8 cellular contexts compared by ENCODE assay signal in genomic region chr14:77375973-77376372, GRCh38. TPM values are rescaled to one million over a fixed set of nuclear protein-coding genes. Genes with fewer than 3 reads are reported as not detected.
DNase-seq lines count a peak whose midpoint lies in the region; ATAC-seq and TF ChIP-seq lines count a peak whose summit lies in the region.

No MANE protein-coding gene starts in this region.

- H2BK15ac ChIP-seq in neuronal stem cell (ENCODE audit: low read length) = no peak overlapping the region

- H4K20me1 ChIP-seq in Loucy (ENCODE audit: insufficient read depth, low read length, poor library complexity, severe bottlenecking) = no peaks in the 10 kb centered on the region

- peaks cover 54% of the 10 kb centered on the region for H3K4me1 ChIP-seq in CD4-positive, alpha-beta memory T cell (ENCODE audit: insufficient read depth, low read length)
- H3K4me1 ChIP-seq in Loucy (ENCODE audit: insufficient read depth, low read length, poor library complexity, severe bottlenecking) (peaks cover 49% of the 10 kb centered on the region), neuronal stem cell (ENCODE audit: control insufficient read depth in 2 of 2, insufficient read depth in 1 of 2, low read depth in 1 of 2, low read length in 2 of 2) (peaks cover 10 to 23% of the 10 kb centered on the region in 2 donors)
- peaks cover 10% of the 10 kb centered on the region for H3K4me1 ChIP-seq in effector memory CD4-positive, alpha-beta T cell (ENCODE audit: control insufficient read depth, insufficient read depth, low read length, poor library complexity, severe bottlenecking)

- H3K79me2 ChIP-seq in Loucy (ENCODE audit: insufficient read depth, low read length) = peaks cover 32% of the 10 kb centered on the region

- H3K27ac Mint-ChIP-seq in CD4-positive, alpha-beta memory T cell = peak overlapping the region in 6 of 7 donors; percentile 84 to 95 (median 92)

- no peak overlapping the region for H4K91ac ChIP-seq in neuronal stem cell (ENCODE audit: low read depth, low read length, poor library complexity)

- no peak for DNase-seq in CD4-positive, alpha-beta memory T cell
- no peak for DNase-seq in effector memory CD4-positive, alpha-beta T cell
- DNase-seq in neuronal stem cell (ENCODE audit: low spot score) (no peak), left lobe of liver (ENCODE audit: low spot score) (no peak), LoVo (ENCODE audit: low spot score) (no peak)
- no peak for DNase-seq in stimulated activated CD4-positive, alpha-beta T cell treated with anti-CD3 and anti-CD28 coated beads, Interleukin-4, amount 100 ng/mL, for 4 hours
- DNase-seq in activated CD4-positive, alpha-beta T cell treated with anti-CD3 and anti-CD28 coated beads for 1 hour = no peak

- no peaks in the 10 kb centered on the region for H3K9me3 Mint-ChIP-seq in CD4-positive, alpha-beta memory T cell

- H3K4me3 Mint-ChIP-seq in CD4-positive, alpha-beta memory T cell = peak overlapping the region; percentile 85 to 94 (median 90)

- H3K79me1 ChIP-seq in neuronal stem cell (ENCODE audit: low read depth, low read length) = peaks cover 3% of the 10 kb centered on the region

- no peak overlapping the region for H3K23ac ChIP-seq in neuronal stem cell (ENCODE audit: low read depth, low read length, poor library complexity)

- H3K27me3 Mint-ChIP-seq in CD4-positive, alpha-beta memory T cell = no peaks in the 10 kb centered on the region

- intact Hi-C loops in CD4-positive, alpha-beta memory T cell (cut with micrococcal nuclease) = loop anchor here (5.0 to 10.0 kb wide), 3 partner anchors 239 to 564 kb away; partner anchors contain the start of genes ALKBH1, ANGEL1, SLIRP and SPTLC2

- H3K27me3 ChIP-seq in CD4-positive, alpha-beta memory T cell (ENCODE audit: insufficient read depth, low read length) = no peaks in the 10 kb centered on the region
- H3K27me3 ChIP-seq in Loucy (ENCODE audit: insufficient read depth, low read length, poor library complexity, severe bottlenecking) (no peaks in the 10 kb centered on the region), neuronal stem cell (ENCODE audit: control insufficient read depth in 3 of 3, insufficient read depth in 3 of 3, low read depth in 1 of 3, low read length in 3 of 3) (no peaks in the 10 kb centered on the region)
- no peaks in the 10 kb centered on the region for H3K27me3 ChIP-seq in effector memory CD4-positive, alpha-beta T cell (replicated peaks; ENCODE audit: control insufficient read depth, insufficient read depth, low read length, poor library complexity, severe bottlenecking)

- H3K9me3 ChIP-seq in CD4-positive, alpha-beta memory T cell (ENCODE audit: control insufficient read depth in 1 of 2, low read length in 2 of 2) = no peaks in the 10 kb centered on the region
- H3K9me3 ChIP-seq in Loucy (ENCODE audit: insufficient read depth, low read depth, low read length) = no peaks in the 10 kb centered on the region
- H3K9me3 ChIP-seq in effector memory CD4-positive, alpha-beta T cell (ENCODE audit: control insufficient read depth, low read length) = no peaks in the 10 kb centered on the region
- no peaks in the 10 kb centered on the region for H3K9me3 ChIP-seq in neuronal stem cell (replicated peaks in 1 of 2; ENCODE audit: control insufficient read depth in 2 of 2, insufficient read depth in 1 of 2, low read depth in 1 of 2, low read length in 2 of 2)

- no peak overlapping the region for H2BK12ac ChIP-seq in neuronal stem cell (ENCODE audit: low read length)

- no peak overlapping the region for H2AK5ac ChIP-seq in neuronal stem cell (ENCODE audit: low read depth, low read length)

- no peak overlapping the region for H3K4ac ChIP-seq in neuronal stem cell (ENCODE audit: low read length)

- POLR2A ChIA-PET in CD4-positive, alpha-beta memory T cell (lab: Charles Lee; ENCODE audit: partially characterized antibody) = interaction anchor here (0.9 to 1.9 kb wide), 3 partner anchors 12 to 252 kb away, joined by 3 to 29 read pairs (median 3); partner anchors contain the start of genes GSTZ1 and POMT2

- H3K36me3 Mint-ChIP-seq in CD4-positive, alpha-beta memory T cell = peaks cover 0 to 3% of the 10 kb centered on the region in 2 donors

- no peak for TF ChIP-seq CTCF in Loucy (conservative IDR thresholded peaks at IDR 0.05; ENCODE audit: low read length)

- CTCF ChIA-PET in CD4-positive, alpha-beta memory T cell (lab: Charles Lee; ENCODE audit: partially characterized antibody) = interaction anchor here (1.7 to 2.5 kb wide), 5 partner anchors 50 to 83 kb away, joined by 5 to 11 read pairs (median 8); partner anchors contain the start of genes AHSA1, GSTZ1, POMT2 and VIPAS39

- no peak overlapping the region for H2BK5ac ChIP-seq in neuronal stem cell (ENCODE audit: low read length)

- no peaks in the 10 kb centered on the region for H3K36me3 ChIP-seq in CD4-positive, alpha-beta memory T cell (ENCODE audit: insufficient read depth, low read length)
- no peaks in the 10 kb centered on the region for H3K36me3 ChIP-seq in Loucy (ENCODE audit: insufficient read depth, low read length)
- H3K36me3 ChIP-seq in effector memory CD4-positive, alpha-beta T cell (ENCODE audit: control insufficient read depth, insufficient read depth, low read length) = no peaks in the 10 kb centered on the region
- H3K36me3 ChIP-seq in neuronal stem cell (replicated peaks in 1 of 2; ENCODE audit: control insufficient read depth in 2 of 2, insufficient read depth in 2 of 2, low read length in 2 of 2) = peaks cover 0 to 3% of the 10 kb centered on the region in 2 donors

- peak overlapping the region; percentile 96 for H2AFZ ChIP-seq in Loucy (ENCODE audit: low read length)
- peak overlapping the region; percentile 97 for H2AFZ ChIP-seq in neuronal stem cell (ENCODE audit: low read length)

- no peak for ATAC-seq in left lobe of liver

- 0 out of 2 replicates have a peak, but pooled peaks cover 8% of the 10 kb centered on the region for H3F3A ChIP-seq in Loucy (ENCODE audit: low read depth)

- H3K27ac ChIP-seq in CD4-positive, alpha-beta memory T cell (ENCODE audit: low read depth, low read length) = peak overlapping the region; percentile 74
- H3K27ac ChIP-seq in effector memory CD4-positive, alpha-beta T cell (ENCODE audit: insufficient read depth, low read length, poor library complexity, severe bottlenecking) = peak overlapping the region; percentile 86
- no peak overlapping the region for H3K27ac ChIP-seq in neuronal stem cell (replicated peaks; ENCODE audit: low read length)

- no peaks in the 10 kb centered on the region for H3K9me2 ChIP-seq in Loucy (replicated peaks; ENCODE audit: low read depth, low read length)

- H3K18ac ChIP-seq in neuronal stem cell (ENCODE audit: low read length) = peak overlapping the region; percentile 44

- H3K9ac ChIP-seq in Loucy (ENCODE audit: low read depth, low read length, poor library complexity, severe bottlenecking) (peak overlapping the region; percentile 87), neuronal stem cell (ENCODE audit: low read depth, low read length, poor library complexity) (peak overlapping the region; percentile 90)

- no peak overlapping the region for H4K8ac ChIP-seq in neuronal stem cell (ENCODE audit: low read depth, low read length)

- H2BK120ac ChIP-seq in neuronal stem cell (ENCODE audit: low read depth, low read length) = no peak overlapping the region

- peaks cover 32 to 49% (median 41%) of the 10 kb centered on the region in 4 donors for H3K4me1 Mint-ChIP-seq in CD4-positive, alpha-beta memory T cell

- no CpG with 5 or more reads among the region's 7 CpGs for WGBS in neuronal stem cell (ENCODE audit: extremely low coverage in 2 of 2, insufficient read length in 2 of 2, insufficient replicate concordance in 1 of 2), 2 donors

- peak overlapping the region; percentile 42 to 97 for H3K4me3 ChIP-seq in CD4-positive, alpha-beta memory T cell (ENCODE audit: low read length in 2 of 2)
- H3K4me3 ChIP-seq in Loucy (ENCODE audit: low read length, poor library complexity, severe bottlenecking) (peak overlapping the region; percentile 82), neuronal stem cell (ENCODE audit: low read length in 2 of 2) (peak overlapping the region; percentile 90 to 97)
- H3K4me3 ChIP-seq in effector memory CD4-positive, alpha-beta T cell (ENCODE audit: insufficient read depth, low read depth, low read length, poor library complexity, severe bottlenecking) = peak overlapping the region; percentile 94

- H3K4me2 ChIP-seq in Loucy (ENCODE audit: low read depth, low read length, poor library complexity, severe bottlenecking) = peak overlapping the region; percentile 97
- H3K4me2 ChIP-seq in neuronal stem cell (ENCODE audit: insufficient read depth, low read length, poor library complexity, severe bottlenecking) = peak overlapping the region; percentile 65

- no peak overlapping the region for H3K14ac ChIP-seq in neuronal stem cell (ENCODE audit: low read length)

RNA-seq across cellular contexts. Expression of gene TMED8, which starts 0.9 kb away (rescaled TPM):
- 1 to 10 TPM; 8.3 to 8.6 TPM for total RNA-seq in CD4-positive, alpha-beta memory T cell
- polyA plus RNA-seq in CD4-positive, alpha-beta memory T cell = 1 to 10 TPM; 2.5 to 3.5 TPM
- polyA plus RNA-seq in neuronal stem cell (2013, experiment 1 of 2) = 7.3 TPM
- 7.3 TPM for polyA plus RNA-seq in neuronal stem cell (2013, experiment 2 of 2)
- total RNA-seq in left lobe of liver = 2.4 TPM

RNA-seq across cellular contexts. Expression of gene SAMD15, which starts 1.2 kb away (rescaled TPM):
- total RNA-seq in CD4-positive, alpha-beta memory T cell = under 1 TPM; 0.11 to 0.38 TPM
- polyA plus RNA-seq in CD4-positive, alpha-beta memory T cell = not detected
- 0.92 TPM for polyA plus RNA-seq in neuronal stem cell (2013, experiment 1 of 2)
- 0.82 TPM for polyA plus RNA-seq in neuronal stem cell (2013, experiment 2 of 2)
- 0.08 TPM for total RNA-seq in left lobe of liver

RNA-seq across cellular contexts. Expression of gene NOXRED1, which starts 47.4 kb away (rescaled TPM):
- total RNA-seq in CD4-positive, alpha-beta memory T cell = 1 to 10 TPM; 1.1 TPM
- polyA plus RNA-seq in CD4-positive, alpha-beta memory T cell = not detected
- 0.13 TPM for polyA plus RNA-seq in neuronal stem cell (2013, experiment 1 of 2)
- polyA plus RNA-seq in neuronal stem cell (2013, experiment 2 of 2) = 0.17 TPM
- 0.33 TPM for total RNA-seq in left lobe of liver

RNA-seq across cellular contexts. Expression of gene GSTZ1, which starts 55.1 kb away (rescaled TPM):
- 10 to 100 TPM; 10.5 to 11.8 TPM for total RNA-seq in CD4-positive, alpha-beta memory T cell
- 1 to 10 TPM; 5.2 to 6.4 TPM for polyA plus RNA-seq in CD4-positive, alpha-beta memory T cell
- 26.8 TPM for polyA plus RNA-seq in neuronal stem cell (2013, experiment 1 of 2)
- polyA plus RNA-seq in neuronal stem cell (2013, experiment 2 of 2) = 25.2 TPM
- 121 TPM for total RNA-seq in left lobe of liver

RNA-seq across cellular contexts. Expression of gene POMT2, which starts 55.3 kb away (rescaled TPM):
- 10 to 100 TPM; 13.2 to 15.2 TPM for total RNA-seq in CD4-positive, alpha-beta memory T cell
- 1 to 10 TPM in 1 of 2 donors, under 1 TPM in 1; 0.86 to 1.1 TPM for polyA plus RNA-seq in CD4-positive, alpha-beta memory T cell
- 13.9 TPM for polyA plus RNA-seq in neuronal stem cell (2013, experiment 1 of 2)
- polyA plus RNA-seq in neuronal stem cell (2013, experiment 2 of 2) = 13.4 TPM
- 15.7 TPM for total RNA-seq in left lobe of liver
